In the genomic region with DNA sequence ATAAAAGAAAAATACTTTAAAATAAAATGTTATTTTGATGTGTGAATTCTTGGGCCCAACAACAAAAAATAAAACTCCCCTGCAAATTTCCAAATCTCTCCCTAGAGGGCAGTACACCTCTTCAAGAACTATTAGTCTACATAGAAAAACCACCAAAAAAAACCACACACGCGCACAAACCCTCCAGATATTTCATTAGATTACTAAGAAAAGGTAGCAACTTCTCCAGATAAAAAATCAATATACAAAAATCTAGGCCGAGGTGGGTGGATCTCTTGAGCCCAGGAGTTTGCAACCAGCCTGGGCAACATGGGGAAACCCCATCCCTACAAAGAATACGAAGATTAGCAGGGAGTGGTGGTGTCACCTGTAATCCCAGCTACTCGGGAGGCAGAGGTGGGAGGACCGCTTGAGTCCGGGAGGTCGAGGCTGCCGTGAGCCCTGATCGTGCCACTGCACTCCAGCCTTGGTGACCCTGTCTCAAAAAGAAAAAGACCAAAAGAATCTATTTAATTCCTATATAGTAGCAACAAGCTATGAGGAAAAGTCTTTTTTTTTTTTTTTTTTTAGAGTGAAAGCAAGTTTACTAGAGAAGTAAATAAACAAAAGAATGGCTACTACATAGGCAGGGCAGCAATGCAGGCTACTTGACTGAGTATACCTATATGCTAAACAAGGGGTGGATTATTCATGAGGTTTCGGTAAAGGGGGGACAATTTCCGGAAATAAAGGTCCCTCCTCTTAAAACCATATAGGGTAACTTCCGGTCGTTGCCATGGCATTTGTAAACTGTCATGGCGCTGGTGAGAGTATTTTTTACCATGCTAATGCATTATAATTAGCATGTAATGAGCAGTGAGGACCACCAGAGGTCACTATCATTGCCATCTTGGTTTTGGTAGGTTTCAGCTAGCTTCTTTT, we compare ENCODE assay signal across 1 cellular context.
A peak's percentile ranks its signal among the peaks of the same experiment; 100 is the strongest.
TF ChIP-seq lines count a peak whose summit lies in the region.

No MANE protein-coding gene starts in this region.

TF ChIP-seq in IMR-90, 13 proteins besides CTCF, POLR2A, EP300 and RAD21:
- TF ChIP-seq, protein P1, sequence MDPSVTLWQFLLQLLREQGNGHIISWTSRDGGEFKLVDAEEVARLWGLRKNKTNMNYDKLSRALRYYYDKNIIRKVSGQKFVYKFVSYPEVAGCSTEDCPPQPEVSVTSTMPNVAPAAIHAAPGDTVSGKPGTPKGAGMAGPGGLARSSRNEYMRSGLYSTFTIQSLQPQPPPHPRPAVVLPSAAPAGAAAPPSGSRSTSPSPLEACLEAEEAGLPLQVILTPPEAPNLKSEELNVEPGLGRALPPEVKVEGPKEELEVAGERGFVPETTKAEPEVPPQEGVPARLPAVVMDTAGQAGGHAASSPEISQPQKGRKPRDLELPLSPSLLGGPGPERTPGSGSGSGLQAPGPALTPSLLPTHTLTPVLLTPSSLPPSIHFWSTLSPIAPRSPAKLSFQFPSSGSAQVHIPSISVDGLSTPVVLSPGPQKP (IDR thresholded peaks at IDR 0.05; ENCODE audit: borderline replicate concordance, low read depth, low read length): peak; percentile 98
- peak; percentile 58; the same call in 1 of the 2 replicates for TF ChIP-seq MXI1 (IDR thresholded peaks at IDR 0.05; ENCODE audit: borderline replicate concordance, low read depth, low read length)
- no peak for TF ChIP-seq RFX5 (IDR thresholded peaks at IDR 0.05; ENCODE audit: low read depth, low read length)
- peak; percentile 86 for TF ChIP-seq SMC3 (IDR thresholded peaks at IDR 0.05; ENCODE audit: low read depth, low read length)
